Comparison of ENCODE assay signal across 10 cellular contexts in the genomic region with DNA sequence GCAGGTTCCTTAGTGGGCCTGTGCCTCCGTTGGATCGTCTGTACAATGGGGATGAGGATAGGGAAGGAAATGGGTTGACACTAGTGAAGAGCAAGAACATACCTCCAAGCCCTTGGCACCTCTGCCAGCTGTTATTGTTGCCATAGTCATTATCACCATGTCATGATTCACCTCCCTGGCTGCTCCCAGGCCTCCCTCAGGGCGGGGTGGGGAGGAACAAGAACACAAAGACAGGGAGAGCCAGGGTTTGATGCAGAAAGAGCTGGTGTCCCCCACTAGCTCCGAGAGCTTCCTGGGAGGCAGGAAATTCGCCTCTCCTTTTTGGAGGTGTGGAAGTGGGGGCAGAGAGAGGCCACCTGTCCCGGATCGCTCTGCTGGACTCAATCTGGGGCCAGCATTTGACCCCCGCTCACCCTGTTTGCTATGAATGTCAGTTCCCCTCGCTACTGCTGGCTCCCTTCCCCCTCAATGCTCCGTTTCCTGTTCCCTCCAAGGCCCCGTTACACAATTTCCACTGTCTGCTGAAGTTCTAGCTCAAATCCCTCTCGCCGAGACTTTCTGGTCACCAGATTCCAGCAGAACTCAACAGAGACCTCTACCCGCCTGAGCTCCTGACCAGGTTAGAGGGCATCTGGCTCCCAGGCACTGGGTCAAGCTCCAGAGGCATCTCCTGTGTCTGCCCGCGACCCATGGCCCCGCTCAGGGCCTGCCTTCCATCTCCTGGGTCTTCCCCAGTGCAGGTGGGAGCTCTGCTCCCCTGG. TPM values are rescaled to one million over a fixed set of nuclear protein-coding genes. Genes with fewer than 3 reads are reported as not detected.
A peak's percentile ranks its signal among the peaks of the same experiment; 100 is the strongest.
DNase-seq lines count a peak whose midpoint lies in the region; ATAC-seq lines count a peak whose summit lies in the region.
"Had no signal": no experiment of that assay in that cellular context is flagged by ENCODE, and none has a peak within 500 bp of the region (broad histone marks: within the 10 kb centered on the region; RNA-seq: fewer than 3 reads in every experiment).

No MANE protein-coding gene starts in this region.

- peak overlapping the region; percentile 44 for H3K27ac ChIP-seq in temporal lobe (ENCODE audit: low read depth, low read length)
- H3K27ac ChIP-seq: 22Rv1, KMS-11 had no signal

- DNase-seq in DMS53 (lab: John Stamatoyannopoulos, UW), result peak; percentile 27
- no peak for DNase-seq in DMS53 treated with DMSO at 0.1 percent for 48 hours (lab: John Stamatoyannopoulos, UW; ENCODE audit: unreplicated experiment)
- DNase-seq in amniotic epithelial cell (ENCODE audit: low read depth), result peak; percentile 81
- DNase-seq in left kidney (ENCODE audit: low read depth, low spot score), result peak; percentile 14
- DNase-seq in stimulated activated CD4-positive, alpha-beta T cell treated with anti-CD3 and anti-CD28 coated beads, Interleukin-12 subunit alpha, Interleukin-12 subunit beta, amount 100 ng/mL, for 4 hours, result no peak

- ATAC-seq in GM18511 (IDR thresholded peaks at IDR 0.05; ENCODE audit: unreplicated experiment) (no peak), HG03354 (IDR thresholded peaks at IDR 0.05; ENCODE audit: poor library complexity, severe bottlenecking, unreplicated experiment) (no peak)

RNA-seq across cellular contexts. Expression of a gene that starts 9.1 kb away (rescaled TPM):
- total RNA-seq in temporal lobe, result 70.6 TPM

RNA-seq across cellular contexts. Expression of a gene that starts 13.1 kb away (rescaled TPM):
- total RNA-seq in temporal lobe, result 1.7 TPM

Comparison
In these comparisons a context has a peak if more than half of its experiments do, and no peak if none do; other contexts are left out.
1. DNase-seq: peak in DMS53 (single experiment), amniotic epithelial cell (single experiment) and left kidney (single experiment); none in DMS53 treated with DMSO at 0.1 percent for 48 hours (single experiment) and stimulated activated CD4-positive, alpha-beta T cell treated with anti-CD3 and anti-CD28 coated beads, Interleukin-12 subunit alpha, Interleukin-12 subunit beta, amount 100 ng/mL, for 4 hours (single experiment).